8 cellular contexts compared by ENCODE assay signal in the genomic region with DNA sequence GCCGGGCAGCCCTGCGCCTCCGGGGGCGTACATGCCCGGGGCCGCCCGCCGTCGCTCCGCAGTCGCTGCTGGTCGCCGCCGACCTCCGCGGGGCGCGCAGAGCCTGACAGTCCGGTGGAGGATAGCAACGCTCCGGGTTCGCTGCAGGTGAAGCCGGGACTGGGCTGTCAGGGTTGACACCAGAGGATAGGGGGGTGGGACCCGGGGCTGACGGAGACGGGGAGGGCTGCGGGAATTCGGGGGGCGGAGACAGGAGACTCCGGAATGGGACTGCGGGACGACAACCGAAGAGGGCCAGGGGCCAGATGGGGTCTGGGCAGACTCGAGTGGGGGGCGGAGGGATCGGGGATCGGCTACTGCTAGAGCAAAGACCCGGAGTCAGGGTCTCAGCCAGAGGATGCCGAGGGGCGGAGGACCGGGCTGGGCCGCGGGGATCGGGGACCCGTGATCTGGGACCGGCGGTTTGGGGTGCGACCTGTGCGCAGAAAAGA. TPM values are rescaled to one million over a fixed set of nuclear protein-coding genes. Genes with fewer than 3 reads are reported as not detected.
DNase-seq lines count a peak whose midpoint lies in the region; ATAC-seq and TF ChIP-seq lines count a peak whose summit lies in the region.

No MANE protein-coding gene starts in this region.

- peaks cover 57% of the 10 kb centered on the region for H3K4me1 Mint-ChIP-seq in activated CD4-positive, alpha-beta T cell treated with anti-CD3 and anti-CD28 coated beads, Interleukin-2, amount 10 ng/mL, durations not matched to agents 7 days and 5 days

- H3K4me3 Mint-ChIP-seq in activated CD4-positive, alpha-beta T cell treated with anti-CD3 and anti-CD28 coated beads, Interleukin-2, amount 10 ng/mL, durations not matched to agents 7 days and 5 days: peak overlapping the region; percentile 93

- intact Hi-C loops in upper lobe of right lung (cut with DNase I): no loop called here

- no peaks in the 10 kb centered on the region for H3K27me3 Mint-ChIP-seq in activated CD4-positive, alpha-beta T cell treated with anti-CD3 and anti-CD28 coated beads, Interleukin-2, amount 10 ng/mL, durations not matched to agents 7 days and 5 days

- ATAC-seq in GM19438 (IDR thresholded peaks at IDR 0.05; ENCODE audit: low read depth, unreplicated experiment) (peak; percentile 27), HG03571 (IDR thresholded peaks at IDR 0.05; ENCODE audit: unreplicated experiment) (peak; percentile 5), upper lobe of right lung (peak; percentile 3)

- peak overlapping the region; percentile 90 for H3K4me3 ChIP-seq in epithelial cell of esophagus (ENCODE audit: low read length)
- peak overlapping the region; percentile 79 to 98 for H3K4me3 ChIP-seq in muscle layer of duodenum (ENCODE audit: low read depth in 1 of 2, low read length in 2 of 2)
- H3K4me3 ChIP-seq in upper lobe of right lung: peak overlapping the region; percentile 93

- CTCF ChIA-PET in activated CD4-positive, alpha-beta T cell treated with anti-CD3 and anti-CD28 coated beads, Interleukin-2, amount 10 ng/mL, durations not matched to agents 7 days and 5 days (lab: Charles Lee): interaction anchor here (1.0 to 2.2 kb wide), 2 partner anchors 56 to 91 kb away, joined by 4 to 7 read pairs; no protein-coding TSS in a partner anchor

- POLR2A ChIA-PET in activated CD4-positive, alpha-beta T cell treated with anti-CD3 and anti-CD28 coated beads, Interleukin-2, amount 10 ng/mL, durations not matched to agents 7 days and 5 days (lab: Charles Lee): interaction anchor here (1.0 kb wide), 1 partner anchor 57 kb away, joined by 3 read pairs; no protein-coding TSS in a partner anchor

- H3K36me3 Mint-ChIP-seq in activated CD4-positive, alpha-beta T cell treated with anti-CD3 and anti-CD28 coated beads, Interleukin-2, amount 10 ng/mL, durations not matched to agents 7 days and 5 days (ENCODE audit: low read depth): peaks cover 45% of the 10 kb centered on the region

- H3K36me3 ChIP-seq in muscle layer of duodenum (ENCODE audit: control insufficient read depth in 1 of 2, insufficient read depth in 2 of 2, low read length in 2 of 2) (peaks cover 16 to 21% of the 10 kb centered on the region in 2 donors), upper lobe of right lung (peaks cover 63% of the 10 kb centered on the region)

- H3K27me3 ChIP-seq in muscle layer of duodenum (ENCODE audit: low read depth, low read length): no peaks in the 10 kb centered on the region
- H3K27me3 ChIP-seq in upper lobe of right lung: no peaks in the 10 kb centered on the region

- peak overlapping the region; percentile 81 for H3K27ac Mint-ChIP-seq in activated CD4-positive, alpha-beta T cell treated with anti-CD3 and anti-CD28 coated beads, Interleukin-2, amount 10 ng/mL, durations not matched to agents 7 days and 5 days

- H3K4me1 ChIP-seq in muscle layer of duodenum (ENCODE audit: control insufficient read depth in 1 of 2, insufficient read depth in 2 of 2, low read length in 2 of 2) (peaks cover 25 to 49% of the 10 kb centered on the region in 2 donors), upper lobe of right lung (peaks cover 38% of the 10 kb centered on the region)

- peak; percentile 50 for DNase-seq in Ammon's horn (ENCODE audit: low spot score)
- DNase-seq in activated CD4-positive, alpha-beta T cell treated with anti-CD3 and anti-CD28 coated beads, Interleukin-2, amount 10 ng/mL, durations not matched to agents 7 days and 5 days: peak; percentile 49
- peak; percentile 53 for DNase-seq in epithelial cell of esophagus (ENCODE audit: low read depth)
- DNase-seq in upper lobe of right lung: no peak
- no peak for DNase-seq in GM10266 (ENCODE audit: extremely low spot score)

- TF ChIP-seq CTCF in epithelial cell of esophagus (IDR thresholded peaks at IDR 0.05; ENCODE audit: insufficient read depth, low read depth, low read length, missing control alignments) (no peak), upper lobe of right lung (IDR thresholded peaks at IDR 0.05) (no peak), GM10266 (IDR thresholded peaks at IDR 0.05; ENCODE audit: control insufficient read depth, insufficient read depth, low read depth, missing control alignments) (no peak)

- peak overlapping the region; percentile 80 for H3K27ac ChIP-seq in muscle layer of duodenum (ENCODE audit: low read length)
- H3K27ac ChIP-seq in upper lobe of right lung: peak overlapping the region; percentile 93

- H3K9me3 ChIP-seq in muscle layer of duodenum (ENCODE audit: control insufficient read depth in 1 of 2, low read length in 2 of 2): no peaks in the 10 kb centered on the region
- H3K9me3 ChIP-seq in upper lobe of right lung: no peaks in the 10 kb centered on the region

- no peaks in the 10 kb centered on the region for H3K9me3 Mint-ChIP-seq in activated CD4-positive, alpha-beta T cell treated with anti-CD3 and anti-CD28 coated beads, Interleukin-2, amount 10 ng/mL, durations not matched to agents 7 days and 5 days

RNA-seq across cellular contexts. Expression of a gene that starts 0.4 kb away (rescaled TPM):
- total RNA-seq in activated CD4-positive, alpha-beta T cell treated with anti-CD3 and anti-CD28 coated beads, Interleukin-2, amount 10 ng/mL, durations not matched to agents 7 days and 5 days: 10 to 100 TPM; 32.9 to 44.5 TPM
- total RNA-seq in upper lobe of right lung: 67.3 TPM

RNA-seq across cellular contexts. Expression of a gene that starts 0.6 kb away (rescaled TPM):
- 10 to 100 TPM; 53.4 to 59.9 TPM for total RNA-seq in activated CD4-positive, alpha-beta T cell treated with anti-CD3 and anti-CD28 coated beads, Interleukin-2, amount 10 ng/mL, durations not matched to agents 7 days and 5 days
- total RNA-seq in upper lobe of right lung: 61.7 TPM

RNA-seq across cellular contexts. Expression of a gene that starts 40.0 kb away (rescaled TPM):
- total RNA-seq in activated CD4-positive, alpha-beta T cell treated with anti-CD3 and anti-CD28 coated beads, Interleukin-2, amount 10 ng/mL, durations not matched to agents 7 days and 5 days: 100 to 1,000 TPM; 170 to 178 TPM
- total RNA-seq in upper lobe of right lung: 91.2 TPM

RNA-seq across cellular contexts. Expression of a gene that starts 56.8 kb away (rescaled TPM):
- 100 to 1,000 TPM; 126 to 128 TPM for total RNA-seq in activated CD4-positive, alpha-beta T cell treated with anti-CD3 and anti-CD28 coated beads, Interleukin-2, amount 10 ng/mL, durations not matched to agents 7 days and 5 days
- 156 TPM for total RNA-seq in upper lobe of right lung

RNA-seq across cellular contexts. Expression of a gene that starts 59.7 kb away (rescaled TPM):
- total RNA-seq in activated CD4-positive, alpha-beta T cell treated with anti-CD3 and anti-CD28 coated beads, Interleukin-2, amount 10 ng/mL, durations not matched to agents 7 days and 5 days: 10 to 100 TPM; 33.3 to 39.2 TPM
- total RNA-seq in upper lobe of right lung: 1.3 TPM

Comparison
In these comparisons a context has a peak if more than half of its experiments do, and no peak if none do; other contexts are left out.
1. DNase-seq: peak in Ammon's horn (single experiment), activated CD4-positive, alpha-beta T cell treated with anti-CD3 and anti-CD28 coated beads, Interleukin-2, amount 10 ng/mL, durations not matched to agents 7 days and 5 days (single experiment) and epithelial cell of esophagus (single experiment); none in upper lobe of right lung (single experiment) and GM10266 (single experiment).
2. Peak in every context shown above with its lines, with median percentiles within 50 percentile points of each other: ATAC-seq and H3K4me3 ChIP-seq.